26 cellular contexts compared by ENCODE assay signal in the genomic region with DNA sequence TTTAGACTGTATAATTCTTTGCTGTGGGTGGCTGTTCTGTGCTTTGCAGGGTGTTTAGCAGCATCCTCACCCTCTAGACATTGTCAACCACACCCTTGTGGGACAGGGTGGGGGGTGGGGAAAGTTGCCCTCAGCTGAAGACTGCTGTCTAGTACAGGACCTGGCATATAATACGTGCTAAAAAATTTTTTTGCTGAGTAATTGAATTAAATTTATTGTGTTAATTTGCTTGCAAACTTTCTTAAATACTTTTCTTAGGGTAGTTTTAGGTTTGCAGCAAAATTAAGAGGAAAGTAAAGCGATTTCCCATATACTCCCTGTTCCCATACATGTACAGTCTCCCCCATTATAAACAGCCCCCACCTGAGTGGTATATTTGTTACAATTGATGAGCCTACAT.
"Had no signal": no experiment of that assay in that cellular context is flagged by ENCODE, and none has a peak within 500 bp of the region (broad histone marks: within the 10 kb centered on the region; RNA-seq: fewer than 3 reads in every experiment).

No MANE protein-coding gene starts in this region.

- H3K4me1 ChIP-seq: suprapubic skin, testis, thyroid gland, upper lobe of left lung, upper lobe of right lung, uterus, vagina had no signal

- DNase-seq: stimulated activated CD4-positive, alpha-beta T cell treated with anti-CD3 and anti-CD28 coated beads, Interleukin-2, amount 100 ng/mL, for 48 hours; stimulated activated CD4-positive, alpha-beta T cell treated with anti-CD3 and anti-CD28 coated beads, Interleukin-4, amount 100 ng/mL, for 1 hour; stimulated activated CD4-positive, alpha-beta T cell treated with anti-CD3 and anti-CD28 coated beads, Interleukin-4, amount 100 ng/mL, for 24 hours; stimulated activated CD4-positive, alpha-beta T cell treated with anti-CD3 and anti-CD28 coated beads, Interleukin-4, amount 100 ng/mL, for 4 hours; stimulated activated CD8-positive, alpha-beta memory T cell treated with anti-CD3 and anti-CD28 coated beads, Interleukin-4, amount 100 ng/mL, for 48 hours; stimulated activated naive B cell treated with anti-CD40 and anti-IgM and Interleukin-4, amounts not matched to agents 10 μg/mL and 1 μg/mL and 100 μg/mL, for 72 hours; stimulated activated naive CD4-positive, alpha-beta T cell; stimulated activated naive CD4-positive, alpha-beta T cell treated with Interleukin-2 at 50 U/mL for 16 hours; stimulated activated naive CD8-positive, alpha-beta T cell treated with anti-CD3 and anti-CD28 coated beads, Interleukin-15, amount 100 ng/mL, for 72 hours; stimulated activated naive CD8-positive, alpha-beta T cell treated with anti-CD3 and anti-CD28 coated beads, Interleukin-15, Interleukin-2, amounts not matched to agents 100 U/mL and 50 U/mL, for 24 hours; stomach; substantia nigra; testis; thyroid gland; tibial artery; trophoblast cell; upper lobe of left lung; upper lobe of right lung; uterus had no signal

- ATAC-seq: stimulated activated effector memory CD8-positive, alpha-beta T cell treated with anti-CD3 and anti-CD28 coated beads, Interleukin-12 subunit alpha, Interleukin-12 subunit beta, amount 100 ng/mL, for 72 hours; stimulated activated memory B cell treated with anti-CD40 and anti-IgM and Interleukin-4, amounts not matched to agents 10 μg/mL and 1 μg/mL and 100 μg/mL, for 72 hours; stimulated activated naive B cell treated with anti-CD40 and anti-IgM and Interleukin-4, amounts not matched to agents 10 μg/mL and 1 μg/mL and 100 μg/mL, for 72 hours; stimulated activated naive CD8-positive, alpha-beta T cell treated with anti-CD3 and anti-CD28 coated beads, Interleukin-15, amount 100 ng/mL, for 72 hours; stimulated activated naive CD8-positive, alpha-beta T cell treated with anti-CD3 and anti-CD28 coated beads, Interleukin-15, Interleukin-2, amounts not matched to agents 100 U/mL and 50 U/mL, for 24 hours; upper lobe of right lung had no signal

- FAIRE-seq: urothelium cell line had no signal

- H3K27ac ChIP-seq: stomach, suprapubic skin, testis, thoracic aorta, thyroid gland, tibial artery, tibial nerve, upper lobe of left lung, upper lobe of right lung, uterus, vagina had no signal

- H3K27me3 ChIP-seq: stomach, suprapubic skin, testis, thyroid gland, tibial artery, tibial nerve, upper lobe of left lung, upper lobe of right lung, uterus, vagina had no signal

- H3K9me3 ChIP-seq: stomach, suprapubic skin, testis, thoracic aorta, thyroid gland, tibial artery, tibial nerve, upper lobe of left lung, upper lobe of right lung, uterus, vagina had no signal

- H3K4me3 ChIP-seq: stomach, suprapubic skin, testis, thoracic aorta, thyroid gland, tibial artery, tibial nerve, upper lobe of left lung, upper lobe of right lung, uterus, vagina had no signal

- H3K36me3 ChIP-seq: stomach, suprapubic skin, thoracic aorta, thyroid gland, tibial artery, tibial nerve, upper lobe of left lung, upper lobe of right lung, uterus, vagina had no signal
